Comparison of ENCODE assay signal across 8 cellular contexts in genomic region chr12:71685312-71685906, GRCh38. TPM values are rescaled to one million over a fixed set of nuclear protein-coding genes. Genes with fewer than 3 reads are reported as not detected.
A peak's percentile ranks its signal among the peaks of the same experiment; 100 is the strongest.
DNase-seq lines count a peak whose midpoint lies in the region; ATAC-seq and TF ChIP-seq lines count a peak whose summit lies in the region.

No MANE protein-coding gene starts in this region.

- peak overlapping the region; percentile 93 for H2AFZ ChIP-seq in PC-9

- H3K27ac ChIP-seq in PC-9 = peak overlapping the region; percentile 72
- peak overlapping the region; percentile 84 for H3K27ac ChIP-seq in epithelial cell of prostate
- peak overlapping the region; percentile 80 for H3K27ac ChIP-seq in neutrophil

- intact Hi-C loops in PC-9 (cut with micrococcal nuclease; ENCODE audit: unreplicated experiment) = no loop called here

- no peaks in the 10 kb centered on the region for H4K20me1 ChIP-seq in PC-9 (ENCODE audit: insufficient read depth)

- H3K4me1 ChIP-seq in PC-9 (replicated peaks; ENCODE audit: insufficient read depth) (peaks cover 13% of the 10 kb centered on the region), neutrophil (ENCODE audit: control insufficient read depth in 1 of 2, insufficient read depth in 1 of 2, low read depth in 1 of 2, low read length in 1 of 2) (peaks cover 12 to 13% of the 10 kb centered on the region in 2 experiments)

- peaks cover 17% of the 10 kb centered on the region for H3K79me2 ChIP-seq in PC-9 (ENCODE audit: low read depth)

- no peaks in the 10 kb centered on the region for H3K9me3 ChIP-seq in PC-9 (ENCODE audit: insufficient read depth, low read depth)
- H3K9me3 ChIP-seq in neutrophil = no peaks in the 10 kb centered on the region

- H3K36me3 ChIP-seq in PC-9 (ENCODE audit: low read depth) (no peaks in the 10 kb centered on the region), neutrophil (no peaks in the 10 kb centered on the region)

- no peak for TF ChIP-seq CTCF in PC-9 (conservative IDR thresholded peaks at IDR 0.05)
- TF ChIP-seq CTCF in neutrophil (IDR thresholded peaks at IDR 0.05) = no peak

- no peak for ATAC-seq in HG03571 (IDR thresholded peaks at IDR 0.05; ENCODE audit: unreplicated experiment)

- TSS peak; percentile 61 for BruUV-seq in PC-9 (replicated peaks; lab: Mats Ljungman, UMichigan)

- H3K9me2 ChIP-seq in PC-9 (ENCODE audit: insufficient read depth) = no peaks in the 10 kb centered on the region

- peak overlapping the region; percentile 91 for H3K4me2 ChIP-seq in PC-9

- peaks cover 5% of the 10 kb centered on the region for H3F3A ChIP-seq in PC-9 (ENCODE audit: insufficient read depth, low read depth)

- peak overlapping the region; percentile 96 for H3K4me3 ChIP-seq in PC-9
- H3K4me3 ChIP-seq in neutrophil (ENCODE audit: low read depth in 1 of 2, low read length in 1 of 2) = peak overlapping the region; percentile 80 to 88

- peak; percentile 19 for DNase-seq in Daoy (ENCODE audit: low read depth)
- DNase-seq in PC-9 = no peak
- DNase-seq in epithelial cell of prostate (ENCODE audit: low read depth, low spot score) = no peak
- DNase-seq in NCI-H1092 (lab: John Stamatoyannopoulos, UW) = no peak
- DNase-seq in NCI-H226 = no peak
- DNase-seq in activated CD4-positive, alpha-beta T cell treated with anti-CD3 and anti-CD28 coated beads, Interleukin-2, amount 50 U/mL, for 4 hours = no peak

- POLR2A ChIA-PET in PC-9 (lab: Charles Lee; ENCODE audit: unreplicated experiment) = interaction anchor here (0.6 to 2.1 kb wide), 5 partner anchors 14 to 62 kb away, joined by 3 to 14 read pairs (median 6); partner anchors contain the start of genes THAP2 and ZFC3H1

- H3K27me3 ChIP-seq in PC-9 (ENCODE audit: insufficient read depth, low read depth) = no peaks in the 10 kb centered on the region
- H3K27me3 ChIP-seq in neutrophil = no peaks in the 10 kb centered on the region

- CTCF ChIA-PET in PC-9 (lab: Charles Lee) = interaction anchor here (0.9 to 2.8 kb wide), 2 partner anchors 61 to 161 kb away, joined by 7 to 17 read pairs; no protein-coding TSS in a partner anchor

RNA-seq across cellular contexts. Expression of gene TMEM19, which starts 0.5 kb away (rescaled TPM):
- 21.2 and 46.7 TPM in 2 replicates for total RNA-seq in Daoy (2014; rRNA removed; shearing (Covaris generic))
- total RNA-seq in PC-9 (2021) = 17.3 and 39.5 TPM in 2 replicates

RNA-seq across cellular contexts. Expression of gene THAP2, which starts 21.3 kb away (rescaled TPM):
- 2.6 and 7.1 TPM in 2 replicates for total RNA-seq in Daoy (2014; rRNA removed; shearing (Covaris generic))
- total RNA-seq in PC-9 (2021) = 4.0 and 7.0 TPM in 2 replicates

RNA-seq across cellular contexts. Expression of gene ZFC3H1, which starts 21.8 kb away (rescaled TPM):
- total RNA-seq in Daoy (2014; rRNA removed; shearing (Covaris generic)) = 14.4 and 16.9 TPM in 2 replicates
- 47.4 and 53.4 TPM in 2 replicates for total RNA-seq in PC-9 (2021)
